Comparison of ENCODE assay signal across 11 cellular contexts in the genomic region with DNA sequence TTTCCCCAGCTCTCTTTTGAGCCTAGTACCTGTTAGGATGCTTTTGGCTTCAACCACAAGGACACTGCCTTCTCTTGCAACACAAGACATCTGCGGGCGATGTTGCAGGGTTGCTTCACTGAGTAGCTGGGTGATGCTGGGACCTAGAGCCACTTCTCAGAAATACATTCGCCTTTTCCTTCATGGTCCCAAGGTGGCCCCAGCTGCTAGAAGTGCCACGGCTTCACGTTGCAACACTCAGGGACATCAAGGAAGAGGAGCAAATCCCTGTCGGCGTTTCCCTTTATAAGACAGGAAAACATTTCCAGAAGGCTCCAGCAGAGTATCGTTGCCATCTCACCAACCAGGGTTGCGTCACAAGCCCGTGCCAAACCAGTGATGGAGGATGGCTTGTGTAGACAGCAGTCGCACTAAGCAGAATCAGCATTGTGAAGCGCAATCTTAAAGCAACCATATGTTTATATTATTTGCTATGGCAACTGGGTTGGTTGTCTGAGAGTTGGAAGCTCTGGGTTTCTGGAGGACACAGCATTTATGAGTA.
DNase-seq lines count a peak whose midpoint lies in the region; ATAC-seq and TF ChIP-seq lines count a peak whose summit lies in the region.
"Had no signal": no experiment of that assay in that cellular context is flagged by ENCODE, and none has a peak within 500 bp of the region (broad histone marks: within the 10 kb centered on the region; RNA-seq: fewer than 3 reads in every experiment).

No MANE protein-coding gene starts in this region.

- peak overlapping the region; percentile 1 for H3K4me2 ChIP-seq in IMR-90 (ENCODE audit: low read depth, low read length)

- no peak overlapping the region for H2BK120ac ChIP-seq in IMR-90 (ENCODE audit: low read depth, low read length)

- H3K36me3 ChIP-seq in Caco-2 (ENCODE audit: control insufficient read depth, insufficient read depth, low read length) (no peaks in the 10 kb centered on the region), IMR-90 (ENCODE audit: control insufficient read depth, insufficient read depth, low read length) (peaks cover 10% of the 10 kb centered on the region; the same call in 1 of the 2 replicates), neuron (ENCODE audit: insufficient read depth, low read length) (no peaks in the 10 kb centered on the region)
- H3K36me3 ChIP-seq: heart right ventricle had no signal

- H4K20me1 ChIP-seq in IMR-90 (ENCODE audit: insufficient read depth, low read length) = peaks cover 19% of the 10 kb centered on the region; the same call in 1 of the 2 replicates

- H3K56ac ChIP-seq in IMR-90 (ENCODE audit: extremely low read depth, insufficient read depth, low read length) = no peak overlapping the region

- peaks cover 4% of the 10 kb centered on the region for H3K9me1 ChIP-seq in IMR-90 (ENCODE audit: insufficient read depth, low read length)

- no peak for ATAC-seq in IMR-90 (ENCODE audit: low read depth)
- no peak for ATAC-seq in GM18861 (IDR thresholded peaks at IDR 0.05; ENCODE audit: unreplicated experiment)

- H3K9me3 ChIP-seq in Caco-2 (no peaks in the 10 kb centered on the region), IMR-90 (ENCODE audit: control insufficient read depth, insufficient read depth, low read length) (no peaks in the 10 kb centered on the region), neuron (ENCODE audit: low read length) (no peaks in the 10 kb centered on the region)

- H4K91ac ChIP-seq in IMR-90 (ENCODE audit: insufficient read depth, low read depth, low read length) = no peak overlapping the region

- no peak for TF ChIP-seq RAD21 in IMR-90 (IDR thresholded peaks at IDR 0.05; ENCODE audit: low read length)

- H3K9ac ChIP-seq in IMR-90 (ENCODE audit: low read depth, low read length) = no peak overlapping the region

- H3K14ac ChIP-seq in IMR-90 (replicated peaks; ENCODE audit: low read depth, low read length) = peak overlapping the region; percentile 12

- H2AFZ ChIP-seq in IMR-90 (replicated peaks; ENCODE audit: low read length, poor library complexity) (peak overlapping the region; percentile 4), neuron (ENCODE audit: low read depth, low read length) (peak overlapping the region; percentile 71)

- H3K4me3 Mint-ChIP-seq in Caco-2 (ENCODE audit: unreplicated experiment) = no peak overlapping the region

- no peak overlapping the region for H2AK5ac ChIP-seq in IMR-90 (ENCODE audit: low read depth, low read length)

- CTCF ChIA-PET in Caco-2 (lab: Charles Lee) = interaction anchor here (1.5 to 2.8 kb wide), 2 partner anchors 75 to 172 kb away, joined by 8 to 9 read pairs; no protein-coding TSS in a partner anchor
- CTCF ChIA-PET in IMR-90 (lab: Yijun Ruan, JAX) = interaction anchor here (1.1 to 3.0 kb wide), 6 partner anchors 45 to 177 kb away, joined by 3 to 34 read pairs (median 3); no protein-coding TSS in a partner anchor

- H2BK5ac ChIP-seq in IMR-90 (ENCODE audit: low read depth, low read length, poor library complexity, severe bottlenecking) = no peak overlapping the region

- BruUV-seq in Caco-2 (replicated peaks; lab: Mats Ljungman, UMichigan) (no TSS peak), IMR-90 (replicated peaks; lab: Mats Ljungman, UMichigan) (no TSS peak)

- H4K5ac ChIP-seq in IMR-90 (ENCODE audit: low read depth, low read length) = no peak overlapping the region

- H3K27ac Mint-ChIP-seq in Caco-2 (ENCODE audit: unreplicated experiment) = peak overlapping the region; percentile 56

- 33% methylated on average over 3 of the region's 12 CpGs; no CpG with 5 or more reads in 1 of the 2 experiments for WGBS in IMR-90 (ENCODE audit: extremely low coverage in 2 of 2, insufficient read length in 1 of 2), 2 experiments

- no peak overlapping the region for H3K4me3 ChIP-seq in Caco-2 (ENCODE audit: low read depth, low read length)
- H3K4me3 ChIP-seq in IMR-90 (ENCODE audit: insufficient read depth, low read depth, low read length) = no peak overlapping the region
- H3K4me3 ChIP-seq in neuron (ENCODE audit: low read length) = no peak overlapping the region

- POLR2A ChIA-PET in Caco-2 (lab: Charles Lee) (no interaction called here), IMR-90 (lab: Charles Lee; ENCODE audit: unreplicated experiment) (no interaction called here)

- intact Hi-C loops in Caco-2 (cut with micrococcal nuclease; ENCODE audit: unreplicated experiment) = loop anchor here (5.0 kb wide), 1 partner anchor 74 kb away; no protein-coding TSS in a partner anchor
- intact Hi-C loops in IMR-90 (cut with micrococcal nuclease) = loop anchor here (1.0 kb wide), 1 partner anchor 59 kb away; no protein-coding TSS in a partner anchor

- peaks cover 10% of the 10 kb centered on the region for H3K9me3 Mint-ChIP-seq in Caco-2 (ENCODE audit: unreplicated experiment)

- no peak overlapping the region for H3K18ac ChIP-seq in IMR-90 (ENCODE audit: low read depth, low read length)

- peak overlapping the region; percentile 22; the same call in 1 of the 2 replicates for H3K27ac ChIP-seq in IMR-90 (ENCODE audit: insufficient read depth, low read length)

- no peaks in the 10 kb centered on the region for H3K4me1 Mint-ChIP-seq in Caco-2 (ENCODE audit: low read depth, unreplicated experiment)

- dilution Hi-C loops in IMR-90 (cut with HindIII; ENCODE audit: low sequenced_read_pairs, unreplicated experiment) = no loop called here

- peak overlapping the region; percentile 40; the same call in 1 of the 3 replicates for H2BK15ac ChIP-seq in IMR-90 (ENCODE audit: low read depth, low read length)

- peak overlapping the region; percentile 48 for H2AK9ac ChIP-seq in IMR-90 (replicated peaks; ENCODE audit: low read depth, low read length, poor library complexity)

- peaks cover 24% of the 10 kb centered on the region for H3K36me3 Mint-ChIP-seq in Caco-2 (ENCODE audit: insufficient read depth, unreplicated experiment)
- H3K36me3 Mint-ChIP-seq: activated CD4-positive, alpha-beta memory T cell treated with anti-CD3 and anti-CD28 coated beads for 36 hours had no signal

- H3K4ac ChIP-seq in IMR-90 (ENCODE audit: low read depth, low read length) = peak overlapping the region; percentile 4; the same call in 1 of the 2 replicates

- peaks cover 5 to 50% of the 10 kb centered on the region in 2 experiments for H3K79me1 ChIP-seq in IMR-90 (ENCODE audit: low read depth in 1 of 2, low read length in 2 of 2)

- H3K27me3 ChIP-seq in Caco-2 (replicated peaks; ENCODE audit: control insufficient read depth, insufficient read depth, low read length) (no peaks in the 10 kb centered on the region), IMR-90 (ENCODE audit: control insufficient read depth, insufficient read depth, low read length) (no peaks in the 10 kb centered on the region), neuron (ENCODE audit: insufficient read depth, low read length) (no peaks in the 10 kb centered on the region)

- in situ Hi-C loops in IMR-90 (cut with MboI; ENCODE audit: low sequenced_read_pairs) = no loop called here

- TF ChIP-seq CTCF in Caco-2 (IDR thresholded peaks at IDR 0.05; ENCODE audit: insufficient read depth in 1 of 2, low read depth in 1 of 2, low read length in 1 of 2, severe bottlenecking in 1 of 2, unreplicated experiment in 1 of 2) = no peak
- no peak for TF ChIP-seq CTCF in IMR-90 (conservative IDR thresholded peaks at IDR 0.05; ENCODE audit: low read depth, low read length)

- no peak overlapping the region for H3K23ac ChIP-seq in IMR-90 (ENCODE audit: low read depth, low read length)

- H3K27me3 Mint-ChIP-seq in Caco-2 (ENCODE audit: insufficient read depth, unreplicated experiment) = no peaks in the 10 kb centered on the region

- H4K8ac ChIP-seq in IMR-90 (ENCODE audit: low read depth in 2 of 2, low read length in 2 of 2) = no peak overlapping the region

- peaks cover 5% of the 10 kb centered on the region; the same call in 1 of the 2 replicates for H3K4me1 ChIP-seq in Caco-2
- H3K4me1 ChIP-seq in IMR-90 (ENCODE audit: control insufficient read depth, insufficient read depth, low read length) = peaks cover 8% of the 10 kb centered on the region
- H3K4me1 ChIP-seq in neuron (ENCODE audit: insufficient read depth, low read length) = peaks cover 18% of the 10 kb centered on the region

- no peak for DNase-seq in Caco-2
- peak; percentile 50 for DNase-seq in IMR-90
- peak; percentile 47 for DNase-seq in amniotic epithelial cell (ENCODE audit: low read depth)
- no peak for DNase-seq in hypothalamus (lab: John Stamatoyannopoulos, UW)
- no peak for DNase-seq in occipital lobe (lab: John Stamatoyannopoulos, UW)
- DNase-seq in midbrain (lab: John Stamatoyannopoulos, UW) = no peak
- DNase-seq: EL, heart right ventricle had no signal

- TF ChIP-seq POLR2A in IMR-90 (IDR thresholded peaks at IDR 0.05; ENCODE audit: low read depth, low read length) = no peak

- H2BK20ac ChIP-seq in IMR-90 (ENCODE audit: low read depth, low read length) = 0 out of 2 replicates have a peak overlapping the region, but pooled peaks have one; percentile 28

TF ChIP-seq in IMR-90, 13 proteins besides CTCF, POLR2A, EP300 and RAD21 (continues in another document):
- no peak for TF ChIP-seq RCOR1 (IDR thresholded peaks at IDR 0.05; ENCODE audit: insufficient replicate concordance, low read length)
- peak; percentile 91 for TF ChIP-seq CEBPB (IDR thresholded peaks at IDR 0.05; ENCODE audit: low read depth, low read length)
- TF ChIP-seq, protein P1, sequence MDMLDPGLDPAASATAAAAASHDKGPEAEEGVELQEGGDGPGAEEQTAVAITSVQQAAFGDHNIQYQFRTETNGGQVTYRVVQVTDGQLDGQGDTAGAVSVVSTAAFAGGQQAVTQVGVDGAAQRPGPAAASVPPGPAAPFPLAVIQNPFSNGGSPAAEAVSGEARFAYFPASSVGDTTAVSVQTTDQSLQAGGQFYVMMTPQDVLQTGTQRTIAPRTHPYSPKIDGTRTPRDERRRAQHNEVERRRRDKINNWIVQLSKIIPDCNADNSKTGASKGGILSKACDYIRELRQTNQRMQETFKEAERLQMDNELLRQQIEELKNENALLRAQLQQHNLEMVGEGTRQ (IDR thresholded peaks at IDR 0.05; ENCODE audit: low read depth, low read length) = no peak
- no peak for TF ChIP-seq MXI1 (IDR thresholded peaks at IDR 0.05; ENCODE audit: borderline replicate concordance, low read depth, low read length)
- TF ChIP-seq NFE2L2 (IDR thresholded peaks at IDR 0.05; ENCODE audit: low read depth, low read length) = no peak
- TF ChIP-seq MAFK (IDR thresholded peaks at IDR 0.05; ENCODE audit: low read depth, low read length) = peak; percentile 45
- TF ChIP-seq BHLHE40 (IDR thresholded peaks at IDR 0.05; ENCODE audit: low read depth, low read length) = peak; percentile 86
- TF ChIP-seq, protein P2, sequence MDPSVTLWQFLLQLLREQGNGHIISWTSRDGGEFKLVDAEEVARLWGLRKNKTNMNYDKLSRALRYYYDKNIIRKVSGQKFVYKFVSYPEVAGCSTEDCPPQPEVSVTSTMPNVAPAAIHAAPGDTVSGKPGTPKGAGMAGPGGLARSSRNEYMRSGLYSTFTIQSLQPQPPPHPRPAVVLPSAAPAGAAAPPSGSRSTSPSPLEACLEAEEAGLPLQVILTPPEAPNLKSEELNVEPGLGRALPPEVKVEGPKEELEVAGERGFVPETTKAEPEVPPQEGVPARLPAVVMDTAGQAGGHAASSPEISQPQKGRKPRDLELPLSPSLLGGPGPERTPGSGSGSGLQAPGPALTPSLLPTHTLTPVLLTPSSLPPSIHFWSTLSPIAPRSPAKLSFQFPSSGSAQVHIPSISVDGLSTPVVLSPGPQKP (IDR thresholded peaks at IDR 0.05; ENCODE audit: borderline replicate concordance, low read depth, low read length) = no peak

Comparison
In these comparisons a context has a peak if more than half of its experiments do, and no peak if none do; other contexts are left out.
1. DNase-seq: peak in IMR-90 (single experiment) and amniotic epithelial cell (single experiment); none in Caco-2 (0 of 2), hypothalamus (0 of 51), occipital lobe (single experiment) and midbrain (single experiment).